Comparison of ENCODE assay signal across 14 cellular contexts in genomic region chr5:178332096-178332780, GRCh38.
A peak's percentile ranks its signal among the peaks of the same experiment; 100 is the strongest.
DNase-seq lines count a peak whose midpoint lies in the region; ATAC-seq and TF ChIP-seq lines count a peak whose summit lies in the region.
"Had no signal": no experiment of that assay in that cellular context is flagged by ENCODE, and none has a peak within 500 bp of the region (broad histone marks: within the 10 kb centered on the region; RNA-seq: fewer than 3 reads in every experiment).

No MANE protein-coding gene starts in this region.

- H3K27me3 ChIP-seq in RWPE2 (ENCODE audit: insufficient read depth, poor library complexity, severe bottlenecking) (no peaks in the 10 kb centered on the region), gastroesophageal sphincter (no peaks in the 10 kb centered on the region), mucosa of stomach (ENCODE audit: control insufficient read depth, insufficient read depth, low read length) (no peaks in the 10 kb centered on the region), transverse colon (no peaks in the 10 kb centered on the region)
- H3K27me3 ChIP-seq: BLaER1 treated with 17β-estradiol and CSF1 and Interleukin-3, amounts not matched to agents 10 nM and 100 nM; uterus had no signal

- no peak for TF ChIP-seq POLR2A in gastroesophageal sphincter (IDR thresholded peaks at IDR 0.05)
- no peak for TF ChIP-seq POLR2A in transverse colon (IDR thresholded peaks at IDR 0.05)

- TF ChIP-seq CTCF in RWPE2 (IDR thresholded peaks at IDR 0.05; ENCODE audit: poor library complexity, severe bottlenecking) (no peak), gastroesophageal sphincter (IDR thresholded peaks at IDR 0.05) (no peak), transverse colon (IDR thresholded peaks at IDR 0.05) (no peak)

- in situ Hi-C loops in transverse colon (cut with MboI; ENCODE audit: low pct_ligation_motif_present in 1 of 4, low pct_unique_long_range_greater_than_20kb in 1 of 4, low sequenced_read_pairs in 3 of 4): no loop called here

- intact Hi-C loops in transverse colon (cut with DNase I; ENCODE audit: low total_unique reads): no loop called here

- DNase-seq in RWPE2 (ENCODE audit: low spot score) (peak; percentile 34), transverse colon (no peak), KG1 (lab: John Stamatoyannopoulos, UW) (no peak), NK-92 (lab: John Stamatoyannopoulos, UW; ENCODE audit: unreplicated experiment) (no peak)
- DNase-seq: DMS79; naive thymus-derived CD4-positive, alpha-beta T cell; NCI-H774; T-helper 2 cell had no signal

- H3K4me3 ChIP-seq in RWPE2 (ENCODE audit: severe bottlenecking): no peak overlapping the region
- no peak overlapping the region for H3K4me3 ChIP-seq in gastroesophageal sphincter
- no peak overlapping the region for H3K4me3 ChIP-seq in mucosa of stomach (ENCODE audit: low read length)
- H3K4me3 ChIP-seq in transverse colon: no peak overlapping the region
- H3K4me3 ChIP-seq: BLaER1 treated with 17β-estradiol and CSF1 and Interleukin-3, amounts not matched to agents 10 nM and 100 nM; GM23248; uterus had no signal

- WGBS in gastroesophageal sphincter (ENCODE audit: low coverage in 1 of 2), 2 donors: 40 to 68% methylated on average over 3 to 9 of the region's 12 CpGs
- WGBS in transverse colon (ENCODE audit: low coverage in 1 of 2), 2 donors: 40 to 48% methylated on average over 1 to 12 of the region's 12 CpGs

- no peaks in the 10 kb centered on the region for H3K9me3 ChIP-seq in RWPE2 (ENCODE audit: severe bottlenecking)
- no peaks in the 10 kb centered on the region for H3K9me3 ChIP-seq in gastroesophageal sphincter
- H3K9me3 ChIP-seq in mucosa of stomach (ENCODE audit: control insufficient read depth, low read length): no peaks in the 10 kb centered on the region
- no peaks in the 10 kb centered on the region for H3K9me3 ChIP-seq in transverse colon
- H3K9me3 ChIP-seq: BLaER1 treated with 17β-estradiol and CSF1 and Interleukin-3, amounts not matched to agents 10 nM and 100 nM; uterus had no signal

- H3K27ac ChIP-seq in RWPE2 (ENCODE audit: poor library complexity, severe bottlenecking): no peak overlapping the region
- peak overlapping the region in 3 of 4 donors; percentile 45 to 74 (median 67) for H3K27ac ChIP-seq in gastroesophageal sphincter
- peak overlapping the region in 3 of 4 donors; percentile 17 to 50 (median 33) for H3K27ac ChIP-seq in transverse colon
- H3K27ac ChIP-seq: BLaER1 treated with 17β-estradiol and CSF1 and Interleukin-3, amounts not matched to agents 10 nM and 100 nM; GM23248 had no signal

- no peaks in the 10 kb centered on the region for H3K4me1 ChIP-seq in RWPE2 (ENCODE audit: insufficient read depth, poor library complexity, severe bottlenecking)
- peaks cover 0 to 31% (median 18%) of the 10 kb centered on the region in 3 donors for H3K4me1 ChIP-seq in gastroesophageal sphincter
- peaks cover 24% of the 10 kb centered on the region for H3K4me1 ChIP-seq in mucosa of stomach (ENCODE audit: control insufficient read depth, insufficient read depth, low read length)
- peaks cover 10 to 21% (median 17%) of the 10 kb centered on the region in 4 donors for H3K4me1 ChIP-seq in transverse colon

- ATAC-seq in RWPE2 (ENCODE audit: low read depth) (peak; percentile 17; the same call in 1 of the 3 replicates), gastroesophageal sphincter (no peak), GM21717 (IDR thresholded peaks at IDR 0.05; ENCODE audit: unreplicated experiment) (no peak)
- ATAC-seq: naive thymus-derived CD4-positive, alpha-beta T cell had no signal

- H3K36me3 ChIP-seq in RWPE2 (ENCODE audit: low read depth): no peaks in the 10 kb centered on the region
- no peaks in the 10 kb centered on the region for H3K36me3 ChIP-seq in gastroesophageal sphincter
- H3K36me3 ChIP-seq in mucosa of stomach (ENCODE audit: control insufficient read depth, insufficient read depth, low read length): no peaks in the 10 kb centered on the region
- no peaks in the 10 kb centered on the region for H3K36me3 ChIP-seq in transverse colon
- H3K36me3 ChIP-seq: BLaER1 treated with 17β-estradiol and CSF1 and Interleukin-3, amounts not matched to agents 10 nM and 100 nM; uterus had no signal

- TF ChIP-seq EP300 in gastroesophageal sphincter (IDR thresholded peaks at IDR 0.05) (no peak), transverse colon (IDR thresholded peaks at IDR 0.05; ENCODE audit: low read depth) (no peak)

- H3K9ac ChIP-seq in mucosa of stomach (ENCODE audit: low read length): peak overlapping the region; percentile 22
- H3K9ac ChIP-seq: BLaER1 treated with 17β-estradiol and CSF1 and Interleukin-3, amounts not matched to agents 10 nM and 100 nM; GM23248 had no signal
